ENCODE assay signal across 9 cellular contexts in the genomic region with DNA sequence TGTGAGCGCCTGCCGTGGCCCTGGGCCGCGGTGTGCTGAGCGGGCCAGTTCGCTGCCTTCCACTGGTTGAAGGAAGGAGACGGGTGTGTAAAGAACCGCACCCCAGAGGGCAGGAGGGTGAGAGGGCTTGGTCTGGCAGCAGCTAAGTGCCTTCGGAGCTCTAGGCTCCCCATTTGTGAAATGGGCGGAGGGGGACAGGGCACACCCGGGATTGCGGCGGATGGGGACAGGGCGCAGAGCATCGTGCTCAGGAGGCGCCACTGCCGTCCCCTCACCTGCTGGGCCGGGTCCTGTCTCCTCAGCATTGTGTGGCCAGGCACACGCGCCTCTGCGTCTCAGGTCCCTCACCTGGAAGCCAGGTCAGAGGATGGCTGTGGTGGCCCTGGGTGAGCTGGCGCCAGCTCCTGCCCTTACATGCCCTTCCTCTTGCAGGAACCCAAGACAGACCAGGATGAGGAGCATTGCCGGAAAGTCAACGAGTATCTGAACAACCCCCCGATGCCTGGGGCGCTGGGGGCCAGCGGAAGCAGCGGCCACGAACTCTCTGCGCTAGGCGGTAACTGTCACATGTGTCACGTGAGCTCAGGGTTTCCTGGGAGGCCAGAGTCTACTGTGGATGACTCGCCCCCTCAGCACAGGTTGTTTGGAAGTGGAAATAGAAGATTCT. TPM values are rescaled to one million over a fixed set of nuclear protein-coding genes. Genes with fewer than 3 reads are reported as not detected.
DNase-seq lines count a peak whose midpoint lies in the region; ATAC-seq, FAIRE-seq and TF ChIP-seq lines count a peak whose summit lies in the region.
"Had no signal": no experiment of that assay in that cellular context is flagged by ENCODE, and none has a peak within 500 bp of the region (broad histone marks: within the 10 kb centered on the region; RNA-seq: fewer than 3 reads in every experiment).

No MANE protein-coding gene starts in this region.

- H3K4me1 ChIP-seq in A549 (peaks cover 63% of the 10 kb centered on the region), DOHH2 (ENCODE audit: control insufficient read depth, low read length) (peaks cover 17% of the 10 kb centered on the region), hepatocyte (ENCODE audit: insufficient read depth) (peaks cover 15% of the 10 kb centered on the region)

- FAIRE-seq in A549 (lab: Jason Lieb, UNC) = no peak
- FAIRE-seq in GM12891 (lab: Jason Lieb, UNC) = no peak

- no peaks in the 10 kb centered on the region for H3K9me3 ChIP-seq in A549
- no peaks in the 10 kb centered on the region for H3K9me3 ChIP-seq in DOHH2 (ENCODE audit: control insufficient read depth, insufficient read depth, low read length)
- H3K9me3 ChIP-seq in hepatocyte (ENCODE audit: low read depth) = no peaks in the 10 kb centered on the region
- H3K9me3 ChIP-seq: SJCRH30 had no signal

- intact Hi-C loops in activated B cell treated with CpG ODN at 0.5 μM for 24 hours (cut with micrococcal nuclease) = no loop called here

- no peak for TF ChIP-seq POLR2A in A549 (IDR thresholded peaks at IDR 0.05; ENCODE audit: low read length)
- TF ChIP-seq POLR2A in GM12891 (IDR thresholded peaks at IDR 0.05; ENCODE audit: low read depth, low read length) = no peak; the same call in 1 of the 2 replicates

- ATAC-seq in A549 (no peak), activated B cell treated with CpG ODN at 0.5 μM for 24 hours (ENCODE audit: low read depth) (no peak)

- no peak for TF ChIP-seq EP300 in A549 (IDR thresholded peaks at IDR 0.05)

- no peak overlapping the region for H3K27ac Mint-ChIP-seq in activated B cell treated with CpG ODN at 0.5 μM for 24 hours

- H3K36me3 ChIP-seq in DOHH2 (ENCODE audit: control insufficient read depth, low read length) (peaks cover 66% of the 10 kb centered on the region), hepatocyte (replicated peaks; ENCODE audit: insufficient read depth, low read depth) (no peaks in the 10 kb centered on the region)

- H3K27ac ChIP-seq in A549 (peak overlapping the region; percentile 97 to 99; a peak in 3 of 6 replicates), DOHH2 (ENCODE audit: low read depth, low read length) (no peak overlapping the region), hepatocyte (no peak overlapping the region)
- H3K27ac ChIP-seq: SJCRH30 had no signal

- H3K4me3 ChIP-seq in A549 (peak overlapping the region; percentile 99; the same call in 1 of the 3 replicates), DOHH2 (ENCODE audit: low read length) (no peak overlapping the region), hepatocyte (no peak overlapping the region)
- H3K4me3 ChIP-seq: SJCRH30 had no signal

- peaks cover 5% of the 10 kb centered on the region; the same call in 1 of the 2 replicates for H3F3A ChIP-seq in DOHH2 (ENCODE audit: control insufficient read depth, insufficient read depth)

- H3K4me3 Mint-ChIP-seq in activated B cell treated with CpG ODN at 0.5 μM for 24 hours = peak overlapping the region; percentile 44

- H3K4me2 ChIP-seq in A549 = peak overlapping the region; percentile 92
- peak overlapping the region; percentile 88; the same call in 1 of the 2 replicates for H3K4me2 ChIP-seq in DOHH2 (ENCODE audit: low read length)
- peak overlapping the region; percentile 97 for H3K4me2 ChIP-seq in hepatocyte

- H3K79me2 ChIP-seq in DOHH2 (ENCODE audit: control insufficient read depth, low read length) (peaks cover 46% of the 10 kb centered on the region), hepatocyte (peaks cover 36% of the 10 kb centered on the region)

- CTCF ChIA-PET in A549 (lab: Yijun Ruan, JAX) (interaction anchor here (0.8 to 8.8 kb wide), 16 partner anchors 11 to 99 kb away, joined by 3 to 93 read pairs (median 5); a partner anchor contains a TSS), activated B cell treated with CpG ODN at 0.5 μM for 24 hours (lab: Charles Lee) (no interaction called here)

- peaks cover 49% of the 10 kb centered on the region for H3K36me3 Mint-ChIP-seq in activated B cell treated with CpG ODN at 0.5 μM for 24 hours (ENCODE audit: low read depth)

- H4K20me1 ChIP-seq in DOHH2 (ENCODE audit: control insufficient read depth, insufficient read depth, low read depth, low read length) (peaks cover 32% of the 10 kb centered on the region), hepatocyte (ENCODE audit: insufficient read depth, poor library complexity, severe bottlenecking) (peaks cover 37% of the 10 kb centered on the region)

- H3K9me2 ChIP-seq in DOHH2 (replicated peaks; ENCODE audit: control insufficient read depth, low read length) = no peaks in the 10 kb centered on the region
- H3K9me2 ChIP-seq in hepatocyte (replicated peaks; ENCODE audit: insufficient read depth) = no peaks in the 10 kb centered on the region

- TF ChIP-seq RAD21 in A549 (conservative IDR thresholded peaks at IDR 0.05 in 1 of 2, IDR thresholded peaks at IDR 0.05 in 1 of 2) = no peak

- POLR2A ChIA-PET in A549 (lab: Yijun Ruan, JAX) (interaction anchor here (1.0 to 1.6 kb wide), 4 partner anchors 63 to 81 kb away, joined by 3 to 6 read pairs (median 4); a partner anchor contains a TSS), activated B cell treated with CpG ODN at 0.5 μM for 24 hours (lab: Charles Lee) (interaction anchor here (1.1 kb wide), 1 partner anchor 62 kb away, joined by 3 read pairs; no protein-coding TSS in a partner anchor)

- H3K27me3 Mint-ChIP-seq in activated B cell treated with CpG ODN at 0.5 μM for 24 hours = no peaks in the 10 kb centered on the region

- DNase-seq in A549 (ENCODE audit: low read depth in 1 of 2, low spot score in 1 of 2) = peak in 1 of 2 experiments; percentile 53
- DNase-seq in activated B cell treated with CpG ODN at 0.5 μM for 24 hours = no peak
- DNase-seq in hepatocyte (ENCODE audit: low spot score) = no peak
- DNase-seq in GM12891 (ENCODE audit: insufficient read length, low spot score) = no peak
- no peak for DNase-seq in NCI-H1417 (lab: John Stamatoyannopoulos, UW)
- DNase-seq in kidney glomerular epithelial cell (lab: John Stamatoyannopoulos, UW) = no peak
- DNase-seq in DMS153 treated with DMSO at 0.1 percent for 48 hours (lab: John Stamatoyannopoulos, UW; ENCODE audit: unreplicated experiment) = no peak
- DNase-seq: SJCRH30 had no signal

- no peak overlapping the region for H2AFZ ChIP-seq in hepatocyte

- H3K27me3 ChIP-seq in DOHH2 (ENCODE audit: control insufficient read depth, low read length) (no peaks in the 10 kb centered on the region), hepatocyte (no peaks in the 10 kb centered on the region)
- H3K27me3 ChIP-seq: SJCRH30 had no signal

- 74% methylated on average over 32 of the region's 33 CpGs for WGBS in A549 (ENCODE audit: missing lambda C conversion rate)
- WGBS in hepatocyte (ENCODE audit: low lambda C conversion rate, missing lambda C conversion rate) = 90% methylated on average over 33 of the region's 33 CpGs

- no peak for TF ChIP-seq CTCF in A549 (IDR thresholded peaks at IDR 0.05)
- no peak for TF ChIP-seq CTCF in DOHH2 (IDR thresholded peaks at IDR 0.05; ENCODE audit: low read depth, low read length, poor library complexity, severe bottlenecking)
- no peak for TF ChIP-seq CTCF in activated B cell treated with CpG ODN at 0.5 μM for 24 hours (IDR thresholded peaks at IDR 0.05)
- TF ChIP-seq CTCF in hepatocyte (IDR thresholded peaks at IDR 0.05; ENCODE audit: poor library complexity) = no peak

- peaks cover 28% of the 10 kb centered on the region for H3K4me1 Mint-ChIP-seq in activated B cell treated with CpG ODN at 0.5 μM for 24 hours

- no peaks in the 10 kb centered on the region for H3K9me3 Mint-ChIP-seq in activated B cell treated with CpG ODN at 0.5 μM for 24 hours

TF ChIP-seq in A549, 52 proteins besides CTCF, POLR2A, EP300 and RAD21 (continues in another document):
- TF ChIP-seq CBX2 (IDR thresholded peaks at IDR 0.05; ENCODE audit: borderline replicate concordance, low read depth) (no peak), SMC3 (IDR thresholded peaks at IDR 0.05) (no peak), MAZ (IDR thresholded peaks at IDR 0.05; ENCODE audit: borderline replicate concordance, low read depth, low read length) (no peak)
- TF ChIP-seq, protein P1, sequence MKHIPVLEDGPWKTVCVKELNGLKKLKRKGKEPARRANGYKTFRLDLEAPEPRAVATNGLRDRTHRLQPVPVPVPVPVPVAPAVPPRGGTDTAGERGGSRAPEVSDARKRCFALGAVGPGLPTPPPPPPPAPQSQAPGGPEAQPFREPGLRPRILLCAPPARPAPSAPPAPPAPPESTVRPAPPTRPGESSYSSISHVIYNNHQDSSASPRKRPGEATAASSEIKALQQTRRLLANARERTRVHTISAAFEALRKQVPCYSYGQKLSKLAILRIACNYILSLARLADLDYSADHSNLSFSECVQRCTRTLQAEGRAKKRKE (CRISPR knock-in tag; IDR thresholded peaks at IDR 0.05; ENCODE audit: low read depth) = no peak

TF ChIP-seq in GM12891, 5 proteins besides CTCF, POLR2A, EP300 and RAD21:
- TF ChIP-seq POLR2AphosphoS5 (IDR thresholded peaks at IDR 0.05; ENCODE audit: low read depth, low read length) (no peak), SPI1 (IDR thresholded peaks at IDR 0.05; ENCODE audit: low read depth, low read length) (no peak), TAF1 (IDR thresholded peaks at IDR 0.05; ENCODE audit: low read depth, low read length) (no peak), POU2F2 (IDR thresholded peaks at IDR 0.05; ENCODE audit: low read depth, low read length) (no peak), PAX5 (IDR thresholded peaks at IDR 0.05; ENCODE audit: insufficient read depth, low read length, severe bottlenecking) (no peak)
TF ChIP-seq in GM12891: peak in this region for 0.

RNA-seq across cellular contexts. Expression of a gene that starts 3.1 kb away (rescaled TPM):
- polyA plus RNA-seq in A549 (2011; rRNA removed) (68.9 and 87.9 TPM in 2 replicates), A549 (2017; fragmentation: RNase III; extraction: RNeasy Plus Mini Kit Qiagen cat#74134 plus additional on column Dnase treatment) (121 to 131 TPM (median 130 TPM) in 3 replicates), hepatocyte (143 and 144 TPM in 2 replicates)
- polyA plus RNA-seq in A549 (2012; cell fraction: cytosol; rRNA removed) = 217 and 255 TPM in 2 replicates
- polyA plus RNA-seq in A549 (2012; cell fraction: nucleus; rRNA removed) = 249 and 328 TPM in 2 replicates
- 56.0 and 59.2 TPM in 2 replicates for polyA minus RNA-seq in A549 (2011; rRNA and poly(A)+ RNA removed)
- total RNA-seq in activated B cell treated with CpG ODN at 0.5 μM for 24 hours (97.9 and 98.0 TPM in 2 replicates), hepatocyte (103 and 116 TPM in 2 replicates)
- 68.5 TPM for polyA plus RNA-seq in GM12891 (2012; ENCODE audit: low read depth, missing spikeins)

Comparison
In these comparisons a context has a peak if more than half of its experiments do, and no peak if none do; other contexts are left out.
1. H3K27ac ChIP-seq: peak in A549 (2 of 2); none in DOHH2 (single experiment) and hepatocyte (single experiment).
2. Peak in every context shown above with its lines, with median percentiles within 50 percentile points of each other: H3K4me2 ChIP-seq.